28 cellular contexts compared by ENCODE assay signal in genomic region chr1:212644866-212645556, GRCh38. TPM values are rescaled to one million over a fixed set of nuclear protein-coding genes. Genes with fewer than 3 reads are reported as not detected.
DNase-seq lines count a peak whose midpoint lies in the region; ATAC-seq, FAIRE-seq and TF ChIP-seq lines count a peak whose summit lies in the region.
"Had no signal": no experiment of that assay in that cellular context is flagged by ENCODE, and none has a peak within 500 bp of the region (broad histone marks: within the 10 kb centered on the region; RNA-seq: fewer than 3 reads in every experiment).

No MANE protein-coding gene starts in this region.

- no peaks in the 10 kb centered on the region for H4K20me1 ChIP-seq in BLaER1
- no peaks in the 10 kb centered on the region for H4K20me1 ChIP-seq in K562 (replicated peaks; ENCODE audit: control insufficient read depth, insufficient read depth, low read length)

- TF ChIP-seq EP300 in K562 (IDR thresholded peaks at IDR 0.05; ENCODE audit: low read length) = no peak

- H3K36me3 ChIP-seq in BLaER1 (no peaks in the 10 kb centered on the region), K562 (ENCODE audit: control insufficient read depth, insufficient read depth, low read length) (no peaks in the 10 kb centered on the region)
- H3K36me3 ChIP-seq: MG63 had no signal

- POLR2A ChIA-PET in K562 (lab: Yijun Ruan, JAX) = interaction anchor here (1.1 kb wide), 1 partner anchor 30 kb away, joined by 3 read pairs; no protein-coding TSS in a partner anchor

- H3K27me3 Mint-ChIP-seq in activated T-helper 1 cell treated with anti-CD3 and anti-CD28 coated beads, Interleukin-12 subunit alpha, Interleukin-12 subunit beta, Interleukin-2, Interleukin-4 antibody, amounts not matched to agents 30 ng/mL and 10 ng/mL and 1 ng/mL, durations not matched to agents 14 hours and 24 hours and 36 hours (ENCODE audit: insufficient read depth) = peaks cover 29% of the 10 kb centered on the region

- CTCF ChIA-PET in K562 (lab: Yijun Ruan, JAX; ENCODE audit: low intra/inter-chr PET ratio) = no interaction called here

- no peak for FAIRE-seq in K562 (lab: Jason Lieb, UNC)
- FAIRE-seq: A549, GM12891, GM19239, H54 had no signal

- peak overlapping the region; percentile 43; the same call in 1 of the 2 replicates for H3K4me2 ChIP-seq in BLaER1
- no peak overlapping the region for H3K4me2 ChIP-seq in K562 (ENCODE audit: insufficient read depth, low read length)
- H3K4me2 ChIP-seq: A549 had no signal

- H3K9ac ChIP-seq in BLaER1 (no peak overlapping the region), K562 (ENCODE audit: insufficient read depth in 1 of 2, low read depth in 2 of 2, low read length in 2 of 2) (no peak overlapping the region)

- no peak for TF ChIP-seq POLR2A in K562 (conservative IDR thresholded peaks at IDR 0.05)

- peaks cover 8% of the 10 kb centered on the region for H3K9me3 Mint-ChIP-seq in activated T-helper 1 cell treated with anti-CD3 and anti-CD28 coated beads, Interleukin-12 subunit alpha, Interleukin-12 subunit beta, Interleukin-2, Interleukin-4 antibody, amounts not matched to agents 30 ng/mL and 10 ng/mL and 1 ng/mL, durations not matched to agents 14 hours and 24 hours and 36 hours
- H3K9me3 Mint-ChIP-seq: CD8-positive, alpha-beta T cell had no signal

- intact Hi-C loops in K562 (cut with micrococcal nuclease) = no loop called here
- intact Hi-C loops in activated T-helper 1 cell treated with anti-CD3 and anti-CD28 coated beads, Interleukin-12 subunit alpha, Interleukin-12 subunit beta, Interleukin-2, Interleukin-4 antibody, amounts not matched to agents 30 ng/mL and 10 ng/mL and 1 ng/mL, durations not matched to agents 14 hours and 24 hours and 36 hours (cut with micrococcal nuclease) = no loop called here

- no peak overlapping the region for H3K4me3 Mint-ChIP-seq in activated T-helper 1 cell treated with anti-CD3 and anti-CD28 coated beads, Interleukin-12 subunit alpha, Interleukin-12 subunit beta, Interleukin-2, Interleukin-4 antibody, amounts not matched to agents 30 ng/mL and 10 ng/mL and 1 ng/mL, durations not matched to agents 14 hours and 24 hours and 36 hours
- H3K4me3 Mint-ChIP-seq: CD8-positive, alpha-beta T cell had no signal

- H3K9me3 ChIP-seq in BLaER1 (0 out of 2 replicates have a peak, but pooled peaks cover 9% of the 10 kb centered on the region), K562 (replicated peaks; ENCODE audit: control insufficient read depth, insufficient read depth, low read depth, low read length) (no peaks in the 10 kb centered on the region)
- H3K9me3 ChIP-seq: A549, MG63 had no signal

- H2AFZ ChIP-seq in K562 (ENCODE audit: low read depth, low read length) = no peak overlapping the region

- H3K4me1 Mint-ChIP-seq in activated T-helper 1 cell treated with anti-CD3 and anti-CD28 coated beads, Interleukin-12 subunit alpha, Interleukin-12 subunit beta, Interleukin-2, Interleukin-4 antibody, amounts not matched to agents 30 ng/mL and 10 ng/mL and 1 ng/mL, durations not matched to agents 14 hours and 24 hours and 36 hours (ENCODE audit: low read depth) = no peaks in the 10 kb centered on the region

- no TSS peak for BruUV-seq in K562 (replicated peaks; lab: Mats Ljungman, UMichigan)

- no peaks in the 10 kb centered on the region for H3K79me2 ChIP-seq in K562 (ENCODE audit: control insufficient read depth, insufficient read depth, low read length)

- in situ Hi-C loops in K562 (cut with MboI) = no loop called here

- H3K27me3 ChIP-seq in BLaER1 = no peaks in the 10 kb centered on the region
- peaks cover 19 to 40% of the 10 kb centered on the region in 2 experiments for H3K27me3 ChIP-seq in K562 (ENCODE audit: control insufficient read depth in 2 of 2, insufficient read depth in 2 of 2, low read length in 2 of 2)

- H3K27ac Mint-ChIP-seq in activated T-helper 1 cell treated with anti-CD3 and anti-CD28 coated beads, Interleukin-12 subunit alpha, Interleukin-12 subunit beta, Interleukin-2, Interleukin-4 antibody, amounts not matched to agents 30 ng/mL and 10 ng/mL and 1 ng/mL, durations not matched to agents 14 hours and 24 hours and 36 hours = no peak overlapping the region
- H3K27ac Mint-ChIP-seq: CD8-positive, alpha-beta T cell had no signal

- no peaks in the 10 kb centered on the region for H3K36me3 Mint-ChIP-seq in activated T-helper 1 cell treated with anti-CD3 and anti-CD28 coated beads, Interleukin-12 subunit alpha, Interleukin-12 subunit beta, Interleukin-2, Interleukin-4 antibody, amounts not matched to agents 30 ng/mL and 10 ng/mL and 1 ng/mL, durations not matched to agents 14 hours and 24 hours and 36 hours (ENCODE audit: low read depth)
- H3K36me3 Mint-ChIP-seq: CD8-positive, alpha-beta T cell had no signal

- TF ChIP-seq RAD21 in K562 (CRISPR knock-in tag; conservative IDR thresholded peaks at IDR 0.05 in 1 of 2, IDR thresholded peaks at IDR 0.05 in 1 of 2) = no peak

- no peaks in the 10 kb centered on the region for H3K9me1 ChIP-seq in K562 (ENCODE audit: control insufficient read depth, insufficient read depth, low read length)

- DNase-seq in CMK (ENCODE audit: low read depth) (peak; percentile 14), K562 (ENCODE audit: extremely low read depth in 1 of 4, low spot score in 3 of 4) (no peak), islet precursor cell (peak; percentile 36), dermis blood vessel endothelial cell (no peak), NCI-H526 (lab: John Stamatoyannopoulos, UW) (no peak), cortex of kidney (lab: John Stamatoyannopoulos, UW) (no peak)
- DNase-seq in activated T-helper 1 cell treated with anti-CD3 and anti-CD28 coated beads, Interleukin-12 subunit alpha, Interleukin-12 subunit beta, Interleukin-2, Interleukin-4 antibody, amounts not matched to agents 30 ng/mL and 10 ng/mL and 1 ng/mL, durations not matched to agents 14 hours and 24 hours and 36 hours (ENCODE audit: low spot score) = no peak
- DNase-seq: AML-193; CD8-positive, alpha-beta T cell; DMS 273 treated with DMSO at 0.1 percent for 48 hours; DMS79; EL; GF-D8; MG63; NCI-H1105 treated with DMSO at 0.1 percent for 48 hours; NCI-H146; NCI-H1930; NCI-H446; NCI-H82; Right ventricle myocardium superior; RPMI8226 had no signal

- H3K4me1 ChIP-seq in BLaER1 = peaks cover 12% of the 10 kb centered on the region
- peaks cover 0 to 8% of the 10 kb centered on the region in 2 experiments; a peak in 4 of 5 replicates for H3K4me1 ChIP-seq in K562 (replicated peaks in 1 of 2; ENCODE audit: control insufficient read depth in 2 of 2, insufficient read depth in 2 of 2, low read length in 2 of 2)
- H3K4me1 ChIP-seq: A549 had no signal

- peak; percentile 33 for ATAC-seq in K562
- ATAC-seq: CD8-positive, alpha-beta T cell had no signal

- WGBS in K562 (ENCODE audit: insufficient coverage, low coverage, missing lambda C conversion rate) = 6% methylated on average over 6 of the region's 6 CpGs

- H3K27ac ChIP-seq in BLaER1 (no peak overlapping the region), K562 (ENCODE audit: extremely low read depth, low read depth, low read length) (no peak overlapping the region)
- H3K27ac ChIP-seq: A549, C4-2B, HL-60 had no signal

- H3K4me3 ChIP-seq in BLaER1 (no peak overlapping the region), K562 (no peak overlapping the region)
- H3K4me3 ChIP-seq: A549, MG63 had no signal

- no peak for TF ChIP-seq CTCF in K562 (IDR thresholded peaks at IDR 0.05 in 2 of 3, conservative IDR thresholded peaks at IDR 0.05 in 1 of 3; ENCODE audit: insufficient read depth in 2 of 3, low read depth in 1 of 3, low read length in 3 of 3)

RNA-seq across cellular contexts. Expression of gene ATF3, which starts 36.5 kb away (rescaled TPM):
- 31.4 and 31.5 TPM in 2 replicates for total RNA-seq in K562 (2011; cell fraction: chromatin; rRNA removed; ENCODE audit: low replicate concordance)
- 21.5 and 24.3 TPM in 2 replicates for total RNA-seq in K562 (2011; cell fraction: nucleolus; rRNA removed)
- total RNA-seq in K562 (2011; cell fraction: nucleoplasm; rRNA removed) = 32.1 and 39.3 TPM in 2 replicates
- total RNA-seq in K562 (2014; rRNA removed) = 17.2 and 19.8 TPM in 2 replicates
- 25.9 and 32.7 TPM in 2 replicates for total RNA-seq in K562 (2014; rRNA removed; fragmentation: Illumina TruSeq; extraction: Trizol)
- total RNA-seq in K562 (2015; rRNA removed; fragmentation: Illumina TruSeq; extraction: Trizol) = 2.9 and 3.5 TPM in 2 replicates
- 21.8 and 27.6 TPM in 2 replicates for total RNA-seq in K562 (2021)
- 12.0 and 13.2 TPM in 2 replicates for polyA plus RNA-seq in K562 (2011; rRNA removed)
- 5.6 and 9.8 TPM in 2 replicates for polyA plus RNA-seq in K562 (2011; cell fraction: cytosol; rRNA removed)
- polyA plus RNA-seq in K562 (2011; cell fraction: nucleus; rRNA removed) = 15.2 and 16.0 TPM in 2 replicates
- polyA plus RNA-seq in K562 (2012) = 10.8 and 39.2 TPM in 2 replicates
- 27.6 and 32.0 TPM in 2 replicates for polyA plus RNA-seq in K562 (2014; fragmentation: Illumina TruSeq; extraction: Trizol)
- polyA plus RNA-seq in K562 (2014; fragmentation: Nextera tagmentation; extraction: Ambion mirVana) = 1 to 10 TPM; 6.1 to 6.8 TPM
- 26.2 and 28.2 TPM in 2 replicates for polyA plus RNA-seq in K562 (2014; rRNA removed)
- polyA minus RNA-seq in K562 (2011; rRNA and poly(A)+ RNA removed) = 12.2 and 14.3 TPM in 2 replicates
- 4.9 and 7.1 TPM in 2 replicates for polyA minus RNA-seq in K562 (2011; cell fraction: cytosol; rRNA and poly(A)+ RNA removed)
- 14.4 and 22.3 TPM in 2 replicates for polyA minus RNA-seq in K562 (2011; cell fraction: nucleus; rRNA and poly(A)+ RNA removed)
- 1.4 and 6.0 TPM in 2 replicates for total RNA-seq in dermis blood vessel endothelial cell
- 23.0 and 23.3 TPM in 2 replicates for total RNA-seq in activated T-helper 1 cell treated with anti-CD3 and anti-CD28 coated beads, Interleukin-12 subunit alpha, Interleukin-12 subunit beta, Interleukin-2, Interleukin-4 antibody, amounts not matched to agents 30 ng/mL and 10 ng/mL and 1 ng/mL, durations not matched to agents 14 hours and 24 hours and 36 hours

RNA-seq across cellular contexts. Expression of gene BATF3, which starts 54.6 kb away (rescaled TPM):
- total RNA-seq in K562 (2011; cell fraction: chromatin; rRNA removed; ENCODE audit: low replicate concordance) = 1.7 and 2.4 TPM in 2 replicates
- 1.3 and 1.6 TPM in 2 replicates for total RNA-seq in K562 (2011; cell fraction: nucleolus; rRNA removed)
- total RNA-seq in K562 (2011; cell fraction: nucleoplasm; rRNA removed) = 1.2 and 2.6 TPM in 2 replicates
- total RNA-seq in K562 (2014; rRNA removed) = 3.4 and 3.6 TPM in 2 replicates
- 0.96 and 1.1 TPM in 2 replicates for total RNA-seq in K562 (2014; rRNA removed; fragmentation: Illumina TruSeq; extraction: Trizol)
- 0.40 and 0.57 TPM in 2 replicates for total RNA-seq in K562 (2015; rRNA removed; fragmentation: Illumina TruSeq; extraction: Trizol)
- total RNA-seq in K562 (2021) = 2.0 and 3.8 TPM in 2 replicates
- 0.93 and 2.0 TPM in 2 replicates for polyA plus RNA-seq in K562 (2011; rRNA removed)
- polyA plus RNA-seq in K562 (2011; cell fraction: cytosol; rRNA removed) = 0.68 and 4.4 TPM in 2 replicates
- 0.48 and 0.71 TPM in 2 replicates for polyA plus RNA-seq in K562 (2011; cell fraction: nucleus; rRNA removed)
- 1.9 and 8.3 TPM in 2 replicates for polyA plus RNA-seq in K562 (2012)
- polyA plus RNA-seq in K562 (2014; fragmentation: Illumina TruSeq; extraction: Trizol) = 2.7 and 3.1 TPM in 2 replicates
- polyA plus RNA-seq in K562 (2014; fragmentation: Nextera tagmentation; extraction: Ambion mirVana) = under 1 TPM; 0.51 to 0.57 TPM
- polyA plus RNA-seq in K562 (2014; rRNA removed) = 3.8 and 5.2 TPM in 2 replicates
- 0.18 and 0.25 TPM in 2 replicates for polyA minus RNA-seq in K562 (2011; rRNA and poly(A)+ RNA removed)
- polyA minus RNA-seq in K562 (2011; cell fraction: cytosol; rRNA and poly(A)+ RNA removed) = 1.1 TPM in 1 of 2 replicates, not detected in the other
- polyA minus RNA-seq in K562 (2011; cell fraction: nucleus; rRNA and poly(A)+ RNA removed) = 0.11 and 0.54 TPM in 2 replicates
- total RNA-seq in dermis blood vessel endothelial cell = 1.7 and 2.4 TPM in 2 replicates
- 89.8 and 94.9 TPM in 2 replicates for total RNA-seq in activated T-helper 1 cell treated with anti-CD3 and anti-CD28 coated beads, Interleukin-12 subunit alpha, Interleukin-12 subunit beta, Interleukin-2, Interleukin-4 antibody, amounts not matched to agents 30 ng/mL and 10 ng/mL and 1 ng/mL, durations not matched to agents 14 hours and 24 hours and 36 hours
- total RNA-seq: CD8-positive, alpha-beta T cell had no signal

Comparison
In these comparisons a context has a peak if more than half of its experiments do, and no peak if none do; other contexts are left out.
1. DNase-seq: peak in CMK (single experiment) and islet precursor cell (single experiment); none in K562 (0 of 4), dermis blood vessel endothelial cell (single experiment), NCI-H526 (0 of 2), activated T-helper 1 cell treated with anti-CD3 and anti-CD28 coated beads, Interleukin-12 subunit alpha, Interleukin-12 subunit beta, Interleukin-2, Interleukin-4 antibody, amounts not matched to agents 30 ng/mL and 10 ng/mL and 1 ng/mL, durations not matched to agents 14 hours and 24 hours and 36 hours (single experiment) and cortex of kidney (single experiment).
2. RNA of gene BATF3, which starts 54.6 kb away (total RNA-seq): 89.8 to 94.9 TPM in activated T-helper 1 cell treated with anti-CD3 and anti-CD28 coated beads, Interleukin-12 subunit alpha, Interleukin-12 subunit beta, Interleukin-2, Interleukin-4 antibody, amounts not matched to agents 30 ng/mL and 10 ng/mL and 1 ng/mL, durations not matched to agents 14 hours and 24 hours and 36 hours; 0.40 to 3.8 TPM in K562 and 1.7 to 2.4 TPM in dermis blood vessel endothelial cell; every median in the first group is over 10 times any median in the second.